ENCODE assay signal across 10 cellular contexts in genomic region chr12:24798335-24798734, GRCh38.
DNase-seq lines count a peak whose midpoint lies in the region; ATAC-seq, FAIRE-seq and TF ChIP-seq lines count a peak whose summit lies in the region.
"Had no signal": no experiment of that assay in that cellular context is flagged by ENCODE, and none has a peak within 500 bp of the region (broad histone marks: within the 10 kb centered on the region; RNA-seq: fewer than 3 reads in every experiment).

No MANE protein-coding gene starts in this region.

- DNase-seq in GM12878 (ENCODE audit: low read depth, low spot score) (peak; percentile 73), cardiac septum (ENCODE audit: low spot score) (no peak), adrenal gland (no peak), inferior parietal cortex (ENCODE audit: extremely low spot score) (no peak)
- no peak for DNase-seq in central memory CD4-positive, alpha-beta T cell
- DNase-seq: Right ventricle myocardium superior; stimulated activated naive CD4-positive, alpha-beta T cell treated with Interleukin-2 at 50 U/mL for 16 hours had no signal

- no peak overlapping the region for H3K27ac ChIP-seq in GM12878 (ENCODE audit: control insufficient read depth, insufficient read depth)
- no peak overlapping the region for H3K27ac ChIP-seq in adrenal gland

- in situ Hi-C loops in GM12878 (cut with MboI): no loop called here

- BruUV-seq in GM12878 (replicated peaks; lab: Mats Ljungman, UMichigan): no TSS peak

- H3K4me2 ChIP-seq in GM12878 (ENCODE audit: control insufficient read depth, insufficient read depth): no peak overlapping the region

- no peak overlapping the region for H3K9ac ChIP-seq in GM12878 (ENCODE audit: control insufficient read depth, insufficient read depth, low read length)

- SMC1A ChIA-PET in GM12878 (lab: Charles Lee; ENCODE audit: uncharacterized antibody, unreplicated experiment): no interaction called here

- peaks cover 3% of the 10 kb centered on the region; the same call in 2 of the 3 replicates for H3K9me3 ChIP-seq in GM12878 (replicated peaks; ENCODE audit: control insufficient read depth, insufficient read depth, low read length)
- no peaks in the 10 kb centered on the region for H3K9me3 ChIP-seq in adrenal gland (replicated peaks in 1 of 3)

- CTCF ChIA-PET in GM12878 (lab: Yijun Ruan, JAX): no interaction called here

- RAD21 ChIA-PET in GM12878 (lab: Charles Lee; ENCODE audit: unreplicated experiment): no interaction called here

- TF ChIP-seq POLR2A in GM12878 (IDR thresholded peaks at IDR 0.05; ENCODE audit: low read depth, low read length): no peak
- TF ChIP-seq POLR2A in adrenal gland (IDR thresholded peaks at IDR 0.05): no peak

- no peak for TF ChIP-seq CTCF in GM12878 (IDR thresholded peaks at IDR 0.05 in 2 of 3, conservative IDR thresholded peaks at IDR 0.05 in 1 of 3; ENCODE audit: control insufficient read depth in 2 of 3, extremely low read depth in 1 of 3, insufficient read depth in 1 of 3, low read depth in 3 of 3, low read length in 3 of 3)
- TF ChIP-seq CTCF in adrenal gland (IDR thresholded peaks at IDR 0.05): no peak

- H3K36me3 ChIP-seq in GM12878 (ENCODE audit: control insufficient read depth in 2 of 2, insufficient read depth in 2 of 2, low read length in 1 of 2) (no peaks in the 10 kb centered on the region), adrenal gland (replicated peaks in 1 of 2) (no peaks in the 10 kb centered on the region)

- H2AFZ ChIP-seq in GM12878 (ENCODE audit: control insufficient read depth, low read depth, low read length): no peak overlapping the region

- FAIRE-seq in GM12878 (lab: Jason Lieb, UNC): peak; percentile 90

- peaks cover 11% of the 10 kb centered on the region for H3K4me1 ChIP-seq in GM12878 (ENCODE audit: control insufficient read depth, insufficient read depth, low read length)
- no peaks in the 10 kb centered on the region for H3K4me1 ChIP-seq in adrenal gland (replicated peaks in 1 of 2)

- H3K4me3 ChIP-seq in GM12878: no peak overlapping the region
- no peak overlapping the region for H3K4me3 ChIP-seq in adrenal gland

- intact Hi-C loops in GM12878 (cut with micrococcal nuclease; ENCODE audit: unreplicated experiment) (loop anchor here (2.0 to 5.0 kb wide), 3 partner anchors 16 to 39 kb away; no protein-coding TSS in a partner anchor), cardiac septum (cut with DNase I) (no loop called here), adrenal gland (cut with DNase I) (no loop called here)

- H3K79me2 ChIP-seq in GM12878 (ENCODE audit: control insufficient read depth, insufficient read depth, low read length): no peaks in the 10 kb centered on the region

- H4K20me1 ChIP-seq in GM12878 (ENCODE audit: control insufficient read depth, insufficient read depth): no peaks in the 10 kb centered on the region

- peak; percentile 93 for ATAC-seq in GM18511 (IDR thresholded peaks at IDR 0.05; ENCODE audit: unreplicated experiment)
- ATAC-seq in GM21381 (IDR thresholded peaks at IDR 0.05; ENCODE audit: unreplicated experiment): peak; percentile 83
- ATAC-seq in HG03135 (IDR thresholded peaks at IDR 0.05; ENCODE audit: unreplicated experiment): peak; percentile 94
- ATAC-seq in GM12878: peak; percentile 91

- TF ChIP-seq RAD21 in GM12878 (IDR thresholded peaks at IDR 0.05; ENCODE audit: insufficient read depth, low read depth, low read length): no peak

- POLR2A ChIA-PET in GM12878 (lab: Charles Lee): no interaction called here

- TF ChIP-seq EP300 in GM12878 (IDR thresholded peaks at IDR 0.05; ENCODE audit: borderline replicate concordance in 1 of 2, control insufficient read depth in 1 of 2, low read depth in 2 of 2, low read length in 2 of 2): no peak

- H3K27me3 ChIP-seq in GM12878 (replicated peaks in 1 of 2; ENCODE audit: control insufficient read depth in 2 of 2, insufficient read depth in 2 of 2, low read length in 1 of 2) (no peaks in the 10 kb centered on the region), adrenal gland (no peaks in the 10 kb centered on the region)

TF ChIP-seq in GM12878, 131 proteins besides CTCF, POLR2A, EP300 and RAD21 (continues in another document):
- TF ChIP-seq IKZF2 (IDR thresholded peaks at IDR 0.05) (peak in 1 of 2 experiments; percentile 36; a peak in 2 of 4 replicates), SREBF2 (IDR thresholded peaks at IDR 0.05; ENCODE audit: low read length) (no peak), HCFC1 (IDR thresholded peaks at IDR 0.05; ENCODE audit: low read length) (no peak), ATF7 (IDR thresholded peaks at IDR 0.05; ENCODE audit: low read depth) (no peak), PKNOX1 (IDR thresholded peaks at IDR 0.05) (peak; percentile 41; the same call in 1 of the 2 replicates), JUNB (IDR thresholded peaks at IDR 0.05) (no peak), NFIC (IDR thresholded peaks at IDR 0.05; ENCODE audit: low read depth, low read length) (peak; percentile 81; the same call in 1 of the 2 replicates), ATF2 (IDR thresholded peaks at IDR 0.05; ENCODE audit: low read length) (peak; percentile 46; the same call in 1 of the 2 replicates), POLR2AphosphoS5 (IDR thresholded peaks at IDR 0.05; ENCODE audit: low read length) (no peak), SKIL (IDR thresholded peaks at IDR 0.05; ENCODE audit: low read depth, poor library complexity, severe bottlenecking) (no peak), CREM (IDR thresholded peaks at IDR 0.05; ENCODE audit: low read depth) (0 out of 2 replicates have a peak, but pooled peaks have one; percentile 24), ZNF24 (IDR thresholded peaks at IDR 0.05) (no peak), ZNF592 (IDR thresholded peaks at IDR 0.05) (no peak), TCF7 (IDR thresholded peaks at IDR 0.05; ENCODE audit: borderline replicate concordance) (0 out of 2 replicates have a peak, but pooled peaks have one; percentile 23), RUNX3 (IDR thresholded peaks at IDR 0.05; ENCODE audit: low read length) (peak; percentile 80)
